In the genomic region with DNA sequence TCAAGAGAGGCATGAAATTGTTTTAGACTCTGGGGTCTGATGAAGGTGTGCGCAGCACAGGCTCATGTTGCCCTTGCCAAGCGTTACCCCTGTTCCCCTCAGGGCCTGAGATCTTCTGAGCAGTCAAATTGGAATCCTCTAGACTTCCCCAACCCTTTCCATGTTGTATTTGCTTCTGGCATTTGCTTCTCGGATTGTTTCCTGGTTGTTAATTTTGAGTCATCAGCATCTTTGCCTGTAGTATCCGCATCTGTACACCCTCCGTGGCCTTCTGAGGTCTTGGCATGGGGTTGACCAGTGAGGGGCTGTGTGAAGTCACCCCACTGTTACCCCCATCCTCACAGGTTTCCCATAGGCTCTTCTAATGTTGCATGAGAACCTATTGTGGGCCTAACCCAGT, we compare ENCODE assay signal across 24 cellular contexts. TPM values are rescaled to one million over a fixed set of nuclear protein-coding genes. Genes with fewer than 3 reads are reported as not detected.
DNase-seq lines count a peak whose midpoint lies in the region; ATAC-seq and TF ChIP-seq lines count a peak whose summit lies in the region.
"Had no signal": no experiment of that assay in that cellular context is flagged by ENCODE, and none has a peak within 500 bp of the region (broad histone marks: within the 10 kb centered on the region; RNA-seq: fewer than 3 reads in every experiment).

No MANE protein-coding gene starts in this region.

- no peak overlapping the region for H4K8ac ChIP-seq in trophoblast cell (ENCODE audit: low read depth, low read length)

- H3K4me2 ChIP-seq in trophoblast cell (ENCODE audit: low read length), result no peak overlapping the region
- H3K4me2 ChIP-seq: SK-N-SH had no signal

- H4K91ac ChIP-seq in trophoblast cell (ENCODE audit: low read depth, low read length), result no peak overlapping the region

- no peaks in the 10 kb centered on the region for H3K27me3 ChIP-seq in esophagus squamous epithelium
- H3K27me3 ChIP-seq in trophoblast cell (ENCODE audit: insufficient read depth, low read length), result no peaks in the 10 kb centered on the region
- no peaks in the 10 kb centered on the region for H3K27me3 ChIP-seq in vagina
- H3K27me3 ChIP-seq: testis had no signal

- H3K4me3 ChIP-seq in esophagus squamous epithelium (no peak overlapping the region), trophoblast cell (ENCODE audit: low read depth, low read length) (no peak overlapping the region), vagina (no peak overlapping the region)
- H3K4me3 ChIP-seq: testis had no signal

- TF ChIP-seq CTCF in esophagus squamous epithelium (IDR thresholded peaks at IDR 0.05) (no peak), vagina (IDR thresholded peaks at IDR 0.05) (no peak)

- H3K4me1 ChIP-seq in esophagus squamous epithelium, result peaks cover 3 to 58% (median 53%) of the 10 kb centered on the region in 3 donors
- peaks cover 0 to 4% of the 10 kb centered on the region in 2 experiments for H3K4me1 ChIP-seq in trophoblast cell (ENCODE audit: control insufficient read depth in 1 of 2, insufficient read depth in 2 of 2, low read length in 2 of 2)
- H3K4me1 ChIP-seq in vagina, result peaks cover 73% of the 10 kb centered on the region
- H3K4me1 ChIP-seq: testis had no signal

- no peak overlapping the region for H2BK5ac ChIP-seq in trophoblast cell (ENCODE audit: low read depth, low read length, poor library complexity)

- no peak overlapping the region for H2BK120ac ChIP-seq in trophoblast cell (ENCODE audit: insufficient read depth, low read length, poor library complexity)

- peaks cover 2% of the 10 kb centered on the region for H3K79me1 ChIP-seq in trophoblast cell (ENCODE audit: low read length)

- no peaks in the 10 kb centered on the region for H3K79me2 ChIP-seq in trophoblast cell (ENCODE audit: control insufficient read depth, insufficient read depth, low read length, poor library complexity)

- 67 to 71% methylated on average over 5 of the region's 5 CpGs for WGBS in esophagus squamous epithelium, 2 donors
- no CpG with 5 or more reads among the region's 5 CpGs for WGBS in trophoblast cell (ENCODE audit: extremely low coverage, insufficient coverage, insufficient read length)

- H3K14ac ChIP-seq in trophoblast cell (ENCODE audit: low read length), result no peak overlapping the region

- peak; percentile 86 for DNase-seq in RPMI7951 (ENCODE audit: low read depth)
- DNase-seq in esophagus squamous epithelium (lab: John Stamatoyannopoulos, UW), result no peak
- DNase-seq in trophoblast cell, result peak; percentile 27 to 40
- peak in 1 of 2 donors; percentile 86 for DNase-seq in vagina (ENCODE audit: extremely low spot score in 2 of 2)
- DNase-seq in SW 1271 (lab: John Stamatoyannopoulos, UW), result no peak
- DNase-seq: activated CD4-positive, alpha-beta T cell treated with anti-CD3 and anti-CD28 coated beads for 48 hours; activated T-cell treated with anti-CD3 and anti-CD28 coated beads, Interleukin-2, amount 50 U/mL, for 4 hours; amygdala; CD8-positive, alpha-beta T cell; cortex of kidney; DMS153; GF-D8; Karpas-422; NCI-H1092 treated with DMSO at 0.1 percent for 48 hours; NCI-H187 treated with DMSO at 0.1 percent for 48 hours; NCI-H526 treated with DMSO at 0.1 percent for 48 hours; occipital lobe; RPMI8226; SK-N-SH; stimulated activated CD4-positive, alpha-beta T cell treated with anti-CD3 and anti-CD28 coated beads, Interleukin-2, amount 100 ng/mL, for 24 hours; testis had no signal

- H3K9me3 ChIP-seq in esophagus squamous epithelium, result no peaks in the 10 kb centered on the region
- H3K9me3 ChIP-seq in trophoblast cell (ENCODE audit: insufficient read depth, low read depth, low read length), result no peaks in the 10 kb centered on the region
- no peaks in the 10 kb centered on the region for H3K9me3 ChIP-seq in vagina
- H3K9me3 ChIP-seq: SK-N-SH, testis had no signal

- no peak for TF ChIP-seq POLR2A in esophagus squamous epithelium (IDR thresholded peaks at IDR 0.05)
- TF ChIP-seq POLR2A in vagina (IDR thresholded peaks at IDR 0.05), result no peak

- peak overlapping the region; percentile 17 to 80 (median 55) for H3K27ac ChIP-seq in esophagus squamous epithelium
- no peak overlapping the region for H3K27ac ChIP-seq in trophoblast cell (ENCODE audit: low read depth, low read length)
- H3K27ac ChIP-seq in vagina, result peak overlapping the region; percentile 62
- H3K27ac ChIP-seq: testis had no signal

- no peak overlapping the region for H2AK5ac ChIP-seq in trophoblast cell (ENCODE audit: low read length)

- no peak overlapping the region for H2AFZ ChIP-seq in trophoblast cell (ENCODE audit: insufficient read depth, low read length, poor library complexity)

- no peak overlapping the region for H3K23ac ChIP-seq in trophoblast cell (ENCODE audit: low read length)

- no peak overlapping the region for H3K18ac ChIP-seq in trophoblast cell (ENCODE audit: low read length)

- no peak overlapping the region for H3K9ac ChIP-seq in trophoblast cell (ENCODE audit: low read length)
- H3K9ac ChIP-seq: SK-N-SH had no signal

- H3K4ac ChIP-seq in trophoblast cell (ENCODE audit: low read depth, low read length), result no peak overlapping the region

- H3K36me3 ChIP-seq in esophagus squamous epithelium (no peaks in the 10 kb centered on the region), trophoblast cell (ENCODE audit: control insufficient read depth in 1 of 2, insufficient read depth in 2 of 2, low read length in 2 of 2) (no peaks in the 10 kb centered on the region), vagina (no peaks in the 10 kb centered on the region)

- H2BK12ac ChIP-seq in trophoblast cell (ENCODE audit: low read length), result no peak overlapping the region

- ATAC-seq in GM19455 (IDR thresholded peaks at IDR 0.05; ENCODE audit: unreplicated experiment), result no peak
- no peak for ATAC-seq in GM18517 (IDR thresholded peaks at IDR 0.05; ENCODE audit: unreplicated experiment)
- ATAC-seq: activated T-cell treated with anti-CD3 and anti-CD28 coated beads, Interleukin-2, amount 50 U/mL, for 4 hours; CD8-positive, alpha-beta T cell; HCT116 had no signal

- intact Hi-C loops in esophagus squamous epithelium (cut with DNase I) (no loop called here), vagina (cut with DNase I) (no loop called here)

- H4K12ac ChIP-seq in trophoblast cell (ENCODE audit: low read depth, low read length), result no peak overlapping the region

RNA-seq across cellular contexts. Expression of a gene that starts 40.9 kb away (rescaled TPM):
- total RNA-seq in RPMI7951 (2014; rRNA removed; shearing (Covaris generic)), result 9.0 and 9.6 TPM in 2 replicates
- total RNA-seq in esophagus squamous epithelium (1 to 10 TPM; 3.0 to 8.2 (median 6.1) TPM), vagina (12.3 TPM)
- polyA plus RNA-seq in trophoblast cell (2013), result 0.41 and 0.53 TPM in 2 replicates
- total RNA-seq: CD8-positive, alpha-beta T cell had no signal
- polyA plus RNA-seq: SK-N-SH had no signal

Comparison
In these comparisons a context has a peak if more than half of its experiments do, and no peak if none do; other contexts are left out.
1. DNase-seq: peak in RPMI7951 (single experiment) and trophoblast cell (2 of 2); none in esophagus squamous epithelium (single experiment) and SW 1271 (0 of 2).